Comparison of ENCODE assay signal across 7 cellular contexts in the genomic region with DNA sequence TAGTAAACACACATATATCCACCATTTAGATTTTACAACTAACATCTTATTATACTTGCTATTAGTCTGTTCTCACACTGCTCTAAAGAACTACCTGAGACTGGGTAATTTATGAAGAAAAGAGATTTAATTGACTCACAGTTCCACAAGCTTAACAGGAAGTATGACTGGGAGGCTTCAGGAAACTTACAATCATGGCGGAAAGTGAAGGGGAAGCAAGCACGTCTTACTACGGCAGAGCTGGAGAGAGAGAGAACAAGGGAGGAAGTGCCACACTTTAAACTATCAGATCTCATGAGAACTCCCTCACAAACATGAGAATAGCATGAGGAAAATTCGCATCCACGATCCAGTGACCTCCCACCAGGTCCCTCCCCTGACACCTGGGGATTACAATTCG.
"Had no signal": no experiment of that assay in that cellular context is flagged by ENCODE, and none has a peak within 500 bp of the region (broad histone marks: within the 10 kb centered on the region; RNA-seq: fewer than 3 reads in every experiment).

No MANE protein-coding gene starts in this region.

- H3K9ac ChIP-seq: GM23248 had no signal

- H2AFZ ChIP-seq: GM23248 had no signal

- DNase-seq: GM23248, GOT3, H7, HCEC 1CT, IMR-90, KBM-7 had no signal

- FAIRE-seq: HTR-8/SVneo had no signal

- H3K4me3 ChIP-seq: GM23248 had no signal

- H3K27ac ChIP-seq: GM23248 had no signal
